ENCODE assay signal across 23 cellular contexts in the genomic region with DNA sequence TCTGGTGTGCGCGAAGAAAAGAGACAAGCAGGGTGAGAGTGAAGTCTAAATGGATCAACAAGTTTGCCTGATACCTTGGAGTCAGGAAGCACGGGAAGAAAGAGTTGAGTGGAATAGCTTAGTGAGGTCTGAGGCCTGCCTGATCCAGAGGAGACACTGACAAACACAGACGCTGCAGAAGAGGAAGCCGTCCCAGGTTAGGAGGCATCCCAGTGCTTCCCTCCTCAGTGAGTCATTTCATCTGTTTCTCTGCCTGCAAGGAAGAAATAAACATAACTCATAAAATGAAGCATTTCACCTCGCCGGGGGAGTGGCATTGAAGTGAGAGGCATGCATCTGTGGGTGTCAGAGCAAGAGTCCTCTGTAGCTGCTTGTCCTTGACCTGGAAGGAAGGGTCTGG.
DNase-seq lines count a peak whose midpoint lies in the region; ATAC-seq, FAIRE-seq and TF ChIP-seq lines count a peak whose summit lies in the region.
"Had no signal": no experiment of that assay in that cellular context is flagged by ENCODE, and none has a peak within 500 bp of the region (broad histone marks: within the 10 kb centered on the region; RNA-seq: fewer than 3 reads in every experiment).

No MANE protein-coding gene starts in this region.

- H3K79me1 ChIP-seq in trophoblast cell (ENCODE audit: low read length), result no peaks in the 10 kb centered on the region

- TF ChIP-seq CTCF in fibroblast of lung (conservative IDR thresholded peaks at IDR 0.05 in 1 of 2, IDR thresholded peaks at IDR 0.05 in 1 of 2; ENCODE audit: low read depth in 1 of 2, low read length in 2 of 2) (no peak), GM10248 (IDR thresholded peaks at IDR 0.05; ENCODE audit: control extremely low read depth, extremely low read depth, low read depth, missing control alignments) (no peak)

- H3K14ac ChIP-seq in trophoblast cell (ENCODE audit: low read length), result no peak overlapping the region

- H4K91ac ChIP-seq in trophoblast cell (ENCODE audit: low read depth, low read length), result no peak overlapping the region

- CTCF ChIA-PET in GM10248 (lab: Yijun Ruan, JAX), result interaction anchor here (1.9 kb wide), 1 partner anchor 11 kb away, joined by 5 read pairs; no protein-coding TSS in a partner anchor
- CTCF ChIA-PET in activated CD8-positive, alpha-beta memory T cell treated with anti-CD3 and anti-CD28 coated beads, Interleukin-2, amount 10 ng/mL, durations not matched to agents 7 days and 5 days (lab: Charles Lee), result no interaction called here

- H3K27me3 ChIP-seq in GM23248 (replicated peaks; ENCODE audit: insufficient read depth), result no peaks in the 10 kb centered on the region
- H3K27me3 ChIP-seq in fibroblast of lung (ENCODE audit: control insufficient read depth, insufficient read depth, low read length), result no peaks in the 10 kb centered on the region
- no peaks in the 10 kb centered on the region for H3K27me3 ChIP-seq in trophoblast cell (ENCODE audit: insufficient read depth, low read length)
- H3K27me3 ChIP-seq: BLaER1, colonic mucosa, spleen had no signal

- H3K36me3 ChIP-seq in GM23248 (ENCODE audit: low read depth) (no peaks in the 10 kb centered on the region), fibroblast of lung (ENCODE audit: control insufficient read depth, insufficient read depth, low read length) (no peaks in the 10 kb centered on the region), trophoblast cell (ENCODE audit: control insufficient read depth in 1 of 2, insufficient read depth in 2 of 2, low read length in 2 of 2) (peaks cover 7 to 10% of the 10 kb centered on the region in 2 experiments)
- H3K36me3 ChIP-seq: BLaER1, colonic mucosa, spleen had no signal

- H3K27ac ChIP-seq in GM23248 (no peak overlapping the region), fibroblast of lung (ENCODE audit: insufficient read depth, low read length) (no peak overlapping the region), trophoblast cell (ENCODE audit: low read depth, low read length) (no peak overlapping the region)
- H3K27ac ChIP-seq: BLaER1, colonic mucosa, KMS-11, PC-9, SK-N-MC, spleen had no signal

- H4K20me1 ChIP-seq in GM23248 (ENCODE audit: insufficient read depth), result no peaks in the 10 kb centered on the region
- H4K20me1 ChIP-seq in fibroblast of lung (ENCODE audit: control insufficient read depth, extremely low read depth, insufficient read depth, low read length), result no peaks in the 10 kb centered on the region
- H4K20me1 ChIP-seq: BLaER1 had no signal

- no peaks in the 10 kb centered on the region for H3K4me1 Mint-ChIP-seq in activated CD8-positive, alpha-beta memory T cell treated with anti-CD3 and anti-CD28 coated beads, Interleukin-2, amount 10 ng/mL, durations not matched to agents 7 days and 5 days

- no peaks in the 10 kb centered on the region for H3K9me2 ChIP-seq in GM23248 (ENCODE audit: insufficient read depth)

- H3K4me3 Mint-ChIP-seq in activated CD8-positive, alpha-beta memory T cell treated with anti-CD3 and anti-CD28 coated beads, Interleukin-2, amount 10 ng/mL, durations not matched to agents 7 days and 5 days, result no peak overlapping the region
- H3K4me3 Mint-ChIP-seq: activated CD8-positive, alpha-beta T cell treated with anti-CD3 and anti-CD28 coated beads for 36 hours; activated naive CD4-positive, alpha-beta T cell treated with anti-CD3 and anti-CD28 coated beads for 36 hours; activated T-cell treated with anti-CD3 and anti-CD28 coated beads, Interleukin-2, amount 50 U/mL, for 24 hours; endodermal cell; neural crest cell had no signal

- no peak overlapping the region for H4K12ac ChIP-seq in trophoblast cell (ENCODE audit: low read depth, low read length)

- H3K4me3 ChIP-seq in GM23248, result no peak overlapping the region
- no peak overlapping the region for H3K4me3 ChIP-seq in fibroblast of lung (replicated peaks in 1 of 4; ENCODE audit: control extremely low read depth in 1 of 4, insufficient read depth in 1 of 4, low read depth in 3 of 4, low read length in 4 of 4)
- no peak overlapping the region for H3K4me3 ChIP-seq in trophoblast cell (ENCODE audit: low read depth, low read length)
- H3K4me3 ChIP-seq: BLaER1, colonic mucosa, PC-9, SK-N-MC, spleen had no signal

- 62 to 66% methylated on average over 7 of the region's 7 CpGs for WGBS in GM23248 (ENCODE audit: low coverage in 1 of 2, low lambda C conversion rate in 2 of 2, missing lambda C conversion rate in 2 of 2), 2 experiments
- no CpG with 5 or more reads among the region's 7 CpGs for WGBS in trophoblast cell (ENCODE audit: extremely low coverage, insufficient coverage, insufficient read length)

- ATAC-seq in HG02610 (IDR thresholded peaks at IDR 0.05; ENCODE audit: unreplicated experiment), result no peak
- no peak for ATAC-seq in activated CD8-positive, alpha-beta memory T cell treated with anti-CD3 and anti-CD28 coated beads, Interleukin-2, amount 10 ng/mL, durations not matched to agents 7 days and 5 days
- ATAC-seq: activated CD8-positive, alpha-beta T cell treated with anti-CD3 and anti-CD28 coated beads for 36 hours; left colon had no signal

- H3K9me3 Mint-ChIP-seq in activated CD8-positive, alpha-beta memory T cell treated with anti-CD3 and anti-CD28 coated beads, Interleukin-2, amount 10 ng/mL, durations not matched to agents 7 days and 5 days (ENCODE audit: low read depth), result no peaks in the 10 kb centered on the region
- H3K9me3 Mint-ChIP-seq: activated CD8-positive, alpha-beta T cell treated with anti-CD3 and anti-CD28 coated beads for 36 hours; activated naive CD4-positive, alpha-beta T cell treated with anti-CD3 and anti-CD28 coated beads for 36 hours; activated T-cell treated with anti-CD3 and anti-CD28 coated beads, Interleukin-2, amount 50 U/mL, for 24 hours; endodermal cell; neural crest cell had no signal

- H3K36me3 Mint-ChIP-seq in activated CD8-positive, alpha-beta memory T cell treated with anti-CD3 and anti-CD28 coated beads, Interleukin-2, amount 10 ng/mL, durations not matched to agents 7 days and 5 days, result no peaks in the 10 kb centered on the region

- no peak overlapping the region for H2BK12ac ChIP-seq in trophoblast cell (ENCODE audit: low read length)

- in situ Hi-C loops in GM23248 (cut with MboI), result no loop called here

- H3K79me2 ChIP-seq in GM23248 (ENCODE audit: insufficient read depth), result no peaks in the 10 kb centered on the region
- H3K79me2 ChIP-seq in fibroblast of lung (ENCODE audit: control insufficient read depth, insufficient read depth, low read length), result no peaks in the 10 kb centered on the region
- H3K79me2 ChIP-seq in trophoblast cell (ENCODE audit: control insufficient read depth, insufficient read depth, low read length, poor library complexity), result no peaks in the 10 kb centered on the region

- H2BK120ac ChIP-seq in trophoblast cell (ENCODE audit: insufficient read depth, low read length, poor library complexity), result no peak overlapping the region

- DNase-seq in GM23248 (peak; percentile 24), NCI-H226 (peak; percentile 34), fibroblast of lung (ENCODE audit: low read depth in 2 of 2) (peak; percentile 25 to 51), trophoblast cell (no peak), GM10248 (ENCODE audit: extremely low spot score) (no peak), GM19239 (ENCODE audit: insufficient read length, low spot score) (no peak)
- DNase-seq in activated CD8-positive, alpha-beta memory T cell treated with anti-CD3 and anti-CD28 coated beads, Interleukin-2, amount 10 ng/mL, durations not matched to agents 7 days and 5 days, result no peak
- DNase-seq: activated CD4-positive, CD25-positive, alpha-beta regulatory T cell; activated CD8-positive, alpha-beta T cell treated with anti-CD3 and anti-CD28 coated beads for 36 hours; activated naive CD4-positive, alpha-beta T cell treated with anti-CD3 and anti-CD28 coated beads for 36 hours; activated T-cell treated with anti-CD3 and anti-CD28 coated beads, Interleukin-2, amount 50 U/mL, for 24 hours; colonic mucosa; endodermal cell; GDM1; left colon; NCI-H526 treated with DMSO at 0.1 percent for 48 hours; PC-9; spleen had no signal

- H2AFZ ChIP-seq in GM23248, result no peak overlapping the region
- H2AFZ ChIP-seq in fibroblast of lung (ENCODE audit: low read length), result no peak overlapping the region
- no peak overlapping the region for H2AFZ ChIP-seq in trophoblast cell (ENCODE audit: insufficient read depth, low read length, poor library complexity)
- H2AFZ ChIP-seq: PC-9 had no signal

- H2AK5ac ChIP-seq in trophoblast cell (ENCODE audit: low read length), result no peak overlapping the region

- H3K27me3 Mint-ChIP-seq in activated CD8-positive, alpha-beta memory T cell treated with anti-CD3 and anti-CD28 coated beads, Interleukin-2, amount 10 ng/mL, durations not matched to agents 7 days and 5 days, result no peaks in the 10 kb centered on the region
- H3K27me3 Mint-ChIP-seq: activated CD8-positive, alpha-beta T cell treated with anti-CD3 and anti-CD28 coated beads for 36 hours; activated T-cell treated with anti-CD3 and anti-CD28 coated beads, Interleukin-2, amount 50 U/mL, for 24 hours had no signal

- no peak overlapping the region for H3K18ac ChIP-seq in trophoblast cell (ENCODE audit: low read length)

- H4K8ac ChIP-seq in trophoblast cell (ENCODE audit: low read depth, low read length), result no peak overlapping the region

- H3K27ac Mint-ChIP-seq in activated CD8-positive, alpha-beta memory T cell treated with anti-CD3 and anti-CD28 coated beads, Interleukin-2, amount 10 ng/mL, durations not matched to agents 7 days and 5 days, result no peak overlapping the region
- H3K27ac Mint-ChIP-seq: activated CD8-positive, alpha-beta T cell treated with anti-CD3 and anti-CD28 coated beads for 36 hours; activated naive CD4-positive, alpha-beta T cell treated with anti-CD3 and anti-CD28 coated beads for 36 hours; activated T-cell treated with anti-CD3 and anti-CD28 coated beads, Interleukin-2, amount 50 U/mL, for 24 hours; endodermal cell had no signal

- POLR2A ChIA-PET in GM10248 (lab: Yijun Ruan, JAX), result no interaction called here

- no peaks in the 10 kb centered on the region for H3F3A ChIP-seq in GM23248 (ENCODE audit: insufficient read depth)

- FAIRE-seq in GM19239 (lab: Jason Lieb, UNC), result no peak

- H3K4me1 ChIP-seq in GM23248 (ENCODE audit: insufficient read depth), result no peaks in the 10 kb centered on the region
- no peaks in the 10 kb centered on the region for H3K4me1 ChIP-seq in fibroblast of lung (ENCODE audit: control insufficient read depth, extremely low read depth, insufficient read depth, low read length)
- no peaks in the 10 kb centered on the region for H3K4me1 ChIP-seq in trophoblast cell (ENCODE audit: control insufficient read depth in 1 of 2, insufficient read depth in 2 of 2, low read length in 2 of 2)
- H3K4me1 ChIP-seq: BLaER1, colonic mucosa, spleen had no signal

- no peak overlapping the region for H2BK5ac ChIP-seq in trophoblast cell (ENCODE audit: low read depth, low read length, poor library complexity)

- H3K4me2 ChIP-seq in GM23248 (ENCODE audit: unreplicated experiment) (no peak overlapping the region), fibroblast of lung (ENCODE audit: extremely low read depth, insufficient read depth, low read length) (no peak overlapping the region), trophoblast cell (ENCODE audit: low read length) (no peak overlapping the region)
- H3K4me2 ChIP-seq: BLaER1, KMS-11, PC-9 had no signal

- H3K4ac ChIP-seq in trophoblast cell (ENCODE audit: low read depth, low read length), result no peak overlapping the region

- no peak overlapping the region for H3K9ac ChIP-seq in GM23248
- H3K9ac ChIP-seq in fibroblast of lung (ENCODE audit: insufficient read depth, low read length), result no peak overlapping the region
- H3K9ac ChIP-seq in trophoblast cell (ENCODE audit: low read length), result peak overlapping the region; percentile 43
- H3K9ac ChIP-seq: BLaER1, KMS-11 had no signal

- no peak overlapping the region for H3K23ac ChIP-seq in trophoblast cell (ENCODE audit: low read length)

- H3K9me3 ChIP-seq in GM23248 (ENCODE audit: low read depth) (no peaks in the 10 kb centered on the region), fibroblast of lung (ENCODE audit: control insufficient read depth, insufficient read depth, low read depth, low read length) (no peaks in the 10 kb centered on the region), trophoblast cell (ENCODE audit: insufficient read depth, low read depth, low read length) (no peaks in the 10 kb centered on the region)
- H3K9me3 ChIP-seq: BLaER1, colonic mucosa, spleen had no signal

Comparison
In these comparisons a context has a peak if more than half of its experiments do, and no peak if none do; other contexts are left out.
1. DNase-seq: peak in GM23248 (single experiment), NCI-H226 (single experiment) and fibroblast of lung (2 of 2); none in trophoblast cell (0 of 2), GM10248 (single experiment), GM19239 (single experiment) and activated CD8-positive, alpha-beta memory T cell treated with anti-CD3 and anti-CD28 coated beads, Interleukin-2, amount 10 ng/mL, durations not matched to agents 7 days and 5 days (single experiment).